ENCODE assay signal across 1 cellular context in the genomic region with DNA sequence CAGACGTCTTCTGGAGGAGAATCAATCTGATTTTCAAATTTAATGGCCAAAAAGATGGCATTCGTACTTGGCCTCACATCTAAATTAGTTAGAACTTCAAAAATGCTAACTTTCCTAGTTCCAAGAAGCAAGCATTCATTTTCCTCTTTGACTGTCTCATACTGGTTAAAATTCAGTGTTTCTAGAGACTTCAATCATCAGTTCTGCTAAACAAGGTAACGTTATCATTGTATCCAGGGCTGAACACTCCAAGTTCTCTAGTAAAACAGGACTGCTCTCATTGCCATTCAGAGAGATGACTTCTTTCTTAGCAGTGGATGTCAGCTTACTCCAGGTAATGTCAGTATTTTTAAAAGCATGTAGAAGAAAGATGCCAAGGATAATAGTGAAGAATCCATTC.
TF ChIP-seq lines count a peak whose summit lies in the region.

No MANE protein-coding gene starts in this region.

TF ChIP-seq in GM12878, 131 proteins besides CTCF, POLR2A, EP300 and RAD21 (continued from another document):
- TF ChIP-seq REST (IDR thresholded peaks at IDR 0.05; ENCODE audit: low read depth, low read length) (no peak), PML (IDR thresholded peaks at IDR 0.05; ENCODE audit: low read length) (no peak), IRF3 (IDR thresholded peaks at IDR 0.05) (no peak), SIN3A (IDR thresholded peaks at IDR 0.05; ENCODE audit: low read depth, low read length) (no peak), IRF5 (IDR thresholded peaks at IDR 0.05; ENCODE audit: borderline replicate concordance) (no peak), MXI1 (IDR thresholded peaks at IDR 0.05; ENCODE audit: low read depth, low read length) (no peak)
- TF ChIP-seq, protein P1, sequence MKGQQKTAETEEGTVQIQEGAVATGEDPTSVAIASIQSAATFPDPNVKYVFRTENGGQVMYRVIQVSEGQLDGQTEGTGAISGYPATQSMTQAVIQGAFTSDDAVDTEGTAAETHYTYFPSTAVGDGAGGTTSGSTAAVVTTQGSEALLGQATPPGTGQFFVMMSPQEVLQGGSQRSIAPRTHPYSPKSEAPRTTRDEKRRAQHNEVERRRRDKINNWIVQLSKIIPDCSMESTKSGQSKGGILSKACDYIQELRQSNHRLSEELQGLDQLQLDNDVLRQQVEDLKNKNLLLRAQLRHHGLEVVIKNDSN (IDR thresholded peaks at IDR 0.05; ENCODE audit: borderline replicate concordance, extremely low read length, insufficient read depth, low read depth, low read length): no peak
